In the genomic region with DNA sequence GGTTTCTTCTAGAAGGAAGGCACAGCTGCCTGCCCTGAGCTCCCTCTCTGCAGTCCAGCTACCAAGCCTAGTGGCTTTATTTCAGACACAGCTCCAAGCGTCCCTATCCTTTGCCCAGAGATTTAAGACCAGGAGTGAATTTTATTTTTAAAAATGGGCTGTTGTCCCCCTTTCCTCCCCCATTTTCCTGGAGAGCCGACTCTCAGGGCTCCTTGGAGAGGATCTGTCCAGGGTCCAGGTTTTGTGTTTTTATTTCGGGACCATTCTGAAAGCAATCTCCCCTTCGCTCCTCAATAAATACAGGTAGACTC, we compare ENCODE assay signal across 7 cellular contexts. TPM values are rescaled to one million over a fixed set of nuclear protein-coding genes. Genes with fewer than 3 reads are reported as not detected.
DNase-seq lines count a peak whose midpoint lies in the region; ATAC-seq and TF ChIP-seq lines count a peak whose summit lies in the region.

No MANE protein-coding gene starts in this region.

- no peaks in the 10 kb centered on the region for H3K9me3 Mint-ChIP-seq in activated CD8-positive, alpha-beta T cell treated with anti-CD3 and anti-CD28 coated beads for 36 hours
- no peaks in the 10 kb centered on the region for H3K9me3 Mint-ChIP-seq in stimulated activated naive CD8-positive, alpha-beta T cell treated with anti-CD3 and anti-CD28 coated beads, Interleukin-15, amount 100 ng/mL, for 72 hours

- H3K27ac ChIP-seq in HUES6 (ENCODE audit: low read depth, low read length) (peak overlapping the region; percentile 82), iPS DF 6.9 (ENCODE audit: low read length) (no peak overlapping the region)

- WGBS in iPS DF 6.9 (ENCODE audit: insufficient coverage, insufficient read length), result no CpG with 5 or more reads among the region's 4 CpGs

- intact Hi-C loops in activated CD8-positive, alpha-beta T cell treated with anti-CD3 and anti-CD28 coated beads for 36 hours (cut with micrococcal nuclease), result no loop called here

- H3K36me3 Mint-ChIP-seq in activated CD8-positive, alpha-beta T cell treated with anti-CD3 and anti-CD28 coated beads for 36 hours (ENCODE audit: low read depth), result peaks cover 17% of the 10 kb centered on the region

- H3K4me1 Mint-ChIP-seq in activated CD8-positive, alpha-beta T cell treated with anti-CD3 and anti-CD28 coated beads for 36 hours (ENCODE audit: low read depth), result peaks cover 18% of the 10 kb centered on the region
- peaks cover 43% of the 10 kb centered on the region for H3K4me1 Mint-ChIP-seq in stimulated activated naive CD8-positive, alpha-beta T cell treated with anti-CD3 and anti-CD28 coated beads, Interleukin-15, amount 100 ng/mL, for 72 hours

- H3K4me3 ChIP-seq in HUES6 (ENCODE audit: low read depth, low read length), result peak overlapping the region; percentile 77
- peak overlapping the region; percentile 67; the same call in 1 of the 2 replicates for H3K4me3 ChIP-seq in iPS DF 6.9 (ENCODE audit: low read length)

- no peak for DNase-seq in activated CD8-positive, alpha-beta T cell treated with anti-CD3 and anti-CD28 coated beads for 36 hours
- DNase-seq in iPS DF 6.9 (ENCODE audit: low read depth, low spot score) (no peak), RKO (ENCODE audit: low spot score) (no peak), DMS114 treated with DMSO at 0.1 percent for 48 hours (lab: John Stamatoyannopoulos, UW; ENCODE audit: unreplicated experiment) (no peak)
- DNase-seq in stimulated activated naive CD8-positive, alpha-beta T cell treated with anti-CD3 and anti-CD28 coated beads, Interleukin-15, amount 100 ng/mL, for 72 hours, result no peak
- no peak for DNase-seq in stimulated activated CD4-positive, alpha-beta T cell treated with anti-CD3 and anti-CD28 coated beads, Interleukin-15, amount 100 ng/mL, for 24 hours

- H3K27me3 ChIP-seq in HUES6 (ENCODE audit: control insufficient read depth, insufficient read depth, low read length), result no peaks in the 10 kb centered on the region
- H3K27me3 ChIP-seq in iPS DF 6.9 (ENCODE audit: control insufficient read depth, insufficient read depth, low read length), result no peaks in the 10 kb centered on the region

- H3K4me1 ChIP-seq in HUES6 (ENCODE audit: control insufficient read depth, insufficient read depth, low read length), result peaks cover 15% of the 10 kb centered on the region; the same call in 1 of the 2 replicates
- peaks cover 3% of the 10 kb centered on the region; the same call in 1 of the 2 replicates for H3K4me1 ChIP-seq in iPS DF 6.9 (ENCODE audit: control insufficient read depth, insufficient read depth, low read length)

- peak overlapping the region; percentile 86 for H3K27ac Mint-ChIP-seq in activated CD8-positive, alpha-beta T cell treated with anti-CD3 and anti-CD28 coated beads for 36 hours
- peak overlapping the region; percentile 87 to 92 for H3K27ac Mint-ChIP-seq in stimulated activated naive CD8-positive, alpha-beta T cell treated with anti-CD3 and anti-CD28 coated beads, Interleukin-15, amount 100 ng/mL, for 72 hours

- peak overlapping the region; percentile 77 for H3K4me3 Mint-ChIP-seq in activated CD8-positive, alpha-beta T cell treated with anti-CD3 and anti-CD28 coated beads for 36 hours
- peak overlapping the region; percentile 87 to 89 for H3K4me3 Mint-ChIP-seq in stimulated activated naive CD8-positive, alpha-beta T cell treated with anti-CD3 and anti-CD28 coated beads, Interleukin-15, amount 100 ng/mL, for 72 hours

- CTCF ChIA-PET in activated CD8-positive, alpha-beta T cell treated with anti-CD3 and anti-CD28 coated beads for 36 hours (lab: Charles Lee), result interaction anchor here (1.0 to 4.8 kb wide), 14 partner anchors 12 to 212 kb away, joined by 3 to 38 read pairs (median 5); a partner anchor contains a TSS

- H3K9me3 ChIP-seq in HUES6 (ENCODE audit: control insufficient read depth, insufficient read depth, low read depth, low read length) (no peaks in the 10 kb centered on the region), iPS DF 6.9 (ENCODE audit: control insufficient read depth, insufficient read depth, low read length) (no peaks in the 10 kb centered on the region)

- H3K9ac ChIP-seq in HUES6 (ENCODE audit: low read length), result peak overlapping the region; percentile 80

- H3K36me3 ChIP-seq in HUES6 (ENCODE audit: control insufficient read depth, insufficient read depth, low read length) (peaks cover 12% of the 10 kb centered on the region), iPS DF 6.9 (ENCODE audit: control insufficient read depth, insufficient read depth, low read length) (no peaks in the 10 kb centered on the region)

- ATAC-seq in activated CD8-positive, alpha-beta T cell treated with anti-CD3 and anti-CD28 coated beads for 36 hours, result no peak
- no peak for ATAC-seq in stimulated activated naive CD8-positive, alpha-beta T cell treated with anti-CD3 and anti-CD28 coated beads, Interleukin-15, amount 100 ng/mL, for 72 hours

- no peaks in the 10 kb centered on the region for H3K27me3 Mint-ChIP-seq in activated CD8-positive, alpha-beta T cell treated with anti-CD3 and anti-CD28 coated beads for 36 hours
- H3K27me3 Mint-ChIP-seq in stimulated activated naive CD8-positive, alpha-beta T cell treated with anti-CD3 and anti-CD28 coated beads, Interleukin-15, amount 100 ng/mL, for 72 hours, result no peaks in the 10 kb centered on the region

- POLR2A ChIA-PET in activated CD8-positive, alpha-beta T cell treated with anti-CD3 and anti-CD28 coated beads for 36 hours (lab: Charles Lee), result interaction anchor here (0.9 to 1.5 kb wide), 3 partner anchors 22 to 231 kb away, joined by 3 to 8 read pairs (median 3); a partner anchor contains a TSS

- no peak for TF ChIP-seq CTCF in activated CD8-positive, alpha-beta T cell treated with anti-CD3 and anti-CD28 coated beads for 36 hours (IDR thresholded peaks at IDR 0.05)

RNA-seq across cellular contexts. Expression of a gene that starts 4.4 kb away (rescaled TPM):
- total RNA-seq in activated CD8-positive, alpha-beta T cell treated with anti-CD3 and anti-CD28 coated beads for 36 hours, result 10 to 100 TPM; 15.5 to 17.2 TPM

RNA-seq across cellular contexts. Expression of a gene that starts 8.2 kb away (rescaled TPM):
- total RNA-seq in activated CD8-positive, alpha-beta T cell treated with anti-CD3 and anti-CD28 coated beads for 36 hours, result 1 to 10 TPM; 1.2 TPM

RNA-seq across cellular contexts. Expression of a gene that starts 22.7 kb away (rescaled TPM):
- 10 to 100 TPM in 1 of 2 experiments, 1 to 10 TPM in 1; 8.8 to 11.2 TPM for total RNA-seq in activated CD8-positive, alpha-beta T cell treated with anti-CD3 and anti-CD28 coated beads for 36 hours

RNA-seq across cellular contexts. Expression of a gene that starts 31.4 kb away (rescaled TPM):
- not detected for total RNA-seq in activated CD8-positive, alpha-beta T cell treated with anti-CD3 and anti-CD28 coated beads for 36 hours

RNA-seq across cellular contexts. Expression of a gene that starts 44.1 kb away (rescaled TPM):
- 10 to 100 TPM; 21.2 to 21.7 TPM for total RNA-seq in activated CD8-positive, alpha-beta T cell treated with anti-CD3 and anti-CD28 coated beads for 36 hours
